In genomic region chr3:23390989-23391388, GRCh38 we compare ENCODE assay signal across 1 cellular context.
TF ChIP-seq lines count a peak whose summit lies in the region.

No MANE protein-coding gene starts in this region.

TF ChIP-seq in HepG2, 621 proteins besides CTCF, POLR2A, EP300 and RAD21 (continued from another document):
- TF ChIP-seq ZBTB40 (IDR thresholded peaks at IDR 0.05): no peak
- TF ChIP-seq ZBTB40 (CRISPR knock-in tag; IDR thresholded peaks at IDR 0.05): no peak
- no peak for TF ChIP-seq ZNF580 (CRISPR knock-in tag; IDR thresholded peaks at IDR 0.05; ENCODE audit: borderline replicate concordance, low read depth)
- no peak for TF ChIP-seq ZNF720 (CRISPR knock-in tag; IDR thresholded peaks at IDR 0.05)
- TF ChIP-seq ZNF746 (CRISPR knock-in tag; IDR thresholded peaks at IDR 0.05): no peak
- TF ChIP-seq NR1H2 (CRISPR knock-in tag; IDR thresholded peaks at IDR 0.05; ENCODE audit: borderline replicate concordance, low read depth): no peak
- TF ChIP-seq ZNF768 (CRISPR knock-in tag; IDR thresholded peaks at IDR 0.05): no peak
- no peak for TF ChIP-seq BCL6 (CRISPR knock-in tag; IDR thresholded peaks at IDR 0.05)
- TF ChIP-seq HNRNPUL1 (IDR thresholded peaks at IDR 0.05; ENCODE audit: low read depth, low read length): no peak
- no peak for TF ChIP-seq ZNF362 (CRISPR knock-in tag; IDR thresholded peaks at IDR 0.05; ENCODE audit: borderline replicate concordance)
- TF ChIP-seq MXI1 (IDR thresholded peaks at IDR 0.05; ENCODE audit: borderline replicate concordance, low read depth, low read length): no peak
- TF ChIP-seq NFYB (CRISPR knock-in tag; IDR thresholded peaks at IDR 0.05): no peak
